In the genomic region with DNA sequence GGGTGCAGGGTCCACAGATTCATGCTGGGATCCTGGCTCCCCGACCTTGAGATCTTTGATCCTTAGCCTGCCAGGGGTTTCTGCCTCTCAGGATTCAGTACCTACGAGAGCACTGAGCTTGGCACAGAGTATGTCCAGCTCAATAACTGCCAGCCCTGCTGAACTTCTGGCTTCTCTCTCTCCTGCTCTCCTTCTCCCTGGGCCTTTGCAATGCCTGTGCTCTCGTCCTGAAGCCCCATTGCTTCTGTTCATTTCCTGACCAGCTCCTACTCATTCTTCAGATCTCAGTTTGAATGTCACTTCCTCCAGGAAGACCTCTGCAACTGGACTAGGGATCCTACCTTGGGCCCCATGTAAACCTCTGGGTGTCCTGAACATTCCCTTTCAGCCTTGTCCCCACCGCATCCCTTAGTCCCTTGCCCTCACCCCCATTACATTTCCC, we compare ENCODE assay signal across 12 cellular contexts.
DNase-seq lines count a peak whose midpoint lies in the region; ATAC-seq, FAIRE-seq and TF ChIP-seq lines count a peak whose summit lies in the region.
"Had no signal": no experiment of that assay in that cellular context is flagged by ENCODE, and none has a peak within 500 bp of the region (broad histone marks: within the 10 kb centered on the region; RNA-seq: fewer than 3 reads in every experiment).

No MANE protein-coding gene starts in this region.

- H3K36me3 ChIP-seq in H1 (ENCODE audit: control insufficient read depth in 2 of 4, insufficient read depth in 4 of 4, low read length in 3 of 4) (no peaks in the 10 kb centered on the region), neural progenitor cell (no peaks in the 10 kb centered on the region), urinary bladder (ENCODE audit: insufficient read depth) (no peaks in the 10 kb centered on the region)

- H4K20me1 ChIP-seq in H1 (replicated peaks in 1 of 2; ENCODE audit: control insufficient read depth in 1 of 2, insufficient read depth in 2 of 2, low read length in 2 of 2) (no peaks in the 10 kb centered on the region), neural progenitor cell (ENCODE audit: low read depth) (no peaks in the 10 kb centered on the region)

- H3K27me3 Mint-ChIP-seq in neural progenitor cell (ENCODE audit: insufficient read depth, low read depth): peaks cover 17% of the 10 kb centered on the region
- peaks cover 2 to 4% (median 2%) of the 10 kb centered on the region in 3 donors for H3K27me3 Mint-ChIP-seq in immature natural killer cell (ENCODE audit: low read depth in 3 of 3)

- H2BK20ac ChIP-seq in H1 (ENCODE audit: low read length): no peak overlapping the region

- H3K23ac ChIP-seq in H1 (ENCODE audit: insufficient read length): no peak overlapping the region

- TF ChIP-seq CTCF in H1 (IDR thresholded peaks at IDR 0.05; ENCODE audit: control extremely low read depth in 1 of 3, insufficient read depth in 1 of 3, low read depth in 1 of 3, low read length in 3 of 3) (no peak), neural progenitor cell (IDR thresholded peaks at IDR 0.05) (no peak)

- no peaks in the 10 kb centered on the region for H3K9me3 ChIP-seq in H1 (ENCODE audit: insufficient read depth in 2 of 2, low read depth in 1 of 2, low read length in 1 of 2)
- H3K9me3 ChIP-seq in neural progenitor cell (ENCODE audit: low read depth): no peaks in the 10 kb centered on the region

- H2BK15ac ChIP-seq in H1 (ENCODE audit: low read length): no peak overlapping the region

- H2BK120ac ChIP-seq in H1 (replicated peaks; ENCODE audit: low read depth, low read length): no peak overlapping the region

- peak overlapping the region; percentile 5; the same call in 1 of the 2 replicates for H2BK12ac ChIP-seq in H1 (ENCODE audit: low read depth, low read length)

- TF ChIP-seq RAD21 in H1 (IDR thresholded peaks at IDR 0.05 in 1 of 2, conservative IDR thresholded peaks at IDR 0.05 in 1 of 2; ENCODE audit: low read depth in 2 of 2, low read length in 2 of 2): no peak

- H4K91ac ChIP-seq in H1 (replicated peaks; ENCODE audit: insufficient read length, low read length): no peak overlapping the region

- H3K79me2 ChIP-seq in H1 (ENCODE audit: control insufficient read depth in 1 of 2, insufficient read depth in 2 of 2, low read length in 2 of 2) (no peaks in the 10 kb centered on the region), neural progenitor cell (ENCODE audit: low read depth) (no peaks in the 10 kb centered on the region)

- H3K9me3 Mint-ChIP-seq in neural progenitor cell (no peaks in the 10 kb centered on the region), immature natural killer cell (no peaks in the 10 kb centered on the region)
- H3K9me3 Mint-ChIP-seq: stimulated activated naive B cell treated with anti-CD40 and anti-IgM and Interleukin-4, amounts not matched to agents 10 μg/mL and 1 μg/mL and 100 μg/mL, for 72 hours had no signal

- TF ChIP-seq POLR2A in H1 (IDR thresholded peaks at IDR 0.05; ENCODE audit: control extremely low read depth in 1 of 2, low read depth in 2 of 2, low read length in 2 of 2): no peak

- no peaks in the 10 kb centered on the region for H3K23me2 ChIP-seq in H1 (ENCODE audit: low read depth, low read length)

- H3K14ac ChIP-seq in H1 (ENCODE audit: insufficient read length): no peak overlapping the region

- no peak for ATAC-seq in GM19035 (IDR thresholded peaks at IDR 0.05; ENCODE audit: unreplicated experiment)
- ATAC-seq: stimulated activated naive B cell treated with anti-CD40 and anti-IgM and Interleukin-4, amounts not matched to agents 10 μg/mL and 1 μg/mL and 100 μg/mL, for 72 hours had no signal

- H3K27ac ChIP-seq in H1 (ENCODE audit: low read depth, low read length): no peak overlapping the region
- H3K27ac ChIP-seq in neural progenitor cell: peak overlapping the region; percentile 66
- peak overlapping the region; percentile 38 for H3K27ac ChIP-seq in urinary bladder (ENCODE audit: low read depth)
- H3K27ac ChIP-seq: 22Rv1 had no signal

- FAIRE-seq in H1 (lab: Jason Lieb, UNC): no peak

- POLR2A ChIA-PET in H1 (lab: Charles Lee; ENCODE audit: partially characterized antibody): interaction anchor here (1.7 kb wide), 1 partner anchor 26 kb away, joined by 4 read pairs; no protein-coding TSS in a partner anchor

- no peak overlapping the region for H2BK5ac ChIP-seq in H1 (ENCODE audit: low read depth, low read length)

- DNase-seq in DMS 273 (lab: John Stamatoyannopoulos, UW; ENCODE audit: unreplicated experiment) (peak; percentile 54), DMS 273 treated with DMSO at 0.1 percent for 48 hours (lab: John Stamatoyannopoulos, UW) (no peak), H1 (ENCODE audit: low read depth in 1 of 2, low spot score in 2 of 2) (no peak), neural progenitor cell (ENCODE audit: low spot score) (no peak), immature natural killer cell (no peak), D341Med (ENCODE audit: low spot score) (no peak)
- DNase-seq: activated effector memory CD4-positive, alpha-beta T cell treated with anti-CD3 and anti-CD28 coated beads, Interleukin-2, amount 50 U/mL, for 16 hours; GDM1; stimulated activated naive B cell treated with anti-CD40 and anti-IgM and Interleukin-4, amounts not matched to agents 10 μg/mL and 1 μg/mL and 100 μg/mL, for 72 hours had no signal

- H3F3A ChIP-seq in neural progenitor cell (ENCODE audit: low read depth): peaks cover 16% of the 10 kb centered on the region

- H3K4me3 ChIP-seq in H1 (ENCODE audit: extremely low read depth in 1 of 4, insufficient read depth in 2 of 4, low read depth in 3 of 4, low read length in 4 of 4) (no peak overlapping the region), neural progenitor cell (no peak overlapping the region), urinary bladder (ENCODE audit: low read depth, low read length) (no peak overlapping the region)

- H3K9ac ChIP-seq in H1 (replicated peaks in 1 of 4; ENCODE audit: extremely low read depth in 1 of 4, low read depth in 3 of 4, low read length in 3 of 4): no peak overlapping the region
- no peak overlapping the region for H3K9ac ChIP-seq in neural progenitor cell

- H3K4me2 ChIP-seq in H1 (ENCODE audit: insufficient read depth in 1 of 2, low read depth in 2 of 2, low read length in 2 of 2) (peak overlapping the region in 1 of 2 experiments; percentile 24; a peak in 1 of 4 replicates), neural progenitor cell (peak overlapping the region; percentile 28)

- H3K18ac ChIP-seq in H1 (ENCODE audit: extremely low read depth, low read length): peak overlapping the region; percentile 13; the same call in 1 of the 2 replicates

- CTCF ChIA-PET in H1 (lab: Charles Lee; ENCODE audit: partially characterized antibody): interaction anchor here (1.0 to 3.2 kb wide), 4 partner anchors 23 to 48 kb away, joined by 3 to 17 read pairs (median 7); no protein-coding TSS in a partner anchor

- H3K56ac ChIP-seq in H1 (replicated peaks; ENCODE audit: insufficient read length, low read depth, low read length): no peak overlapping the region

- H3K4me3 Mint-ChIP-seq in neural progenitor cell (peak overlapping the region; percentile 3), immature natural killer cell (no peak overlapping the region)
- H3K4me3 Mint-ChIP-seq: stimulated activated naive B cell treated with anti-CD40 and anti-IgM and Interleukin-4, amounts not matched to agents 10 μg/mL and 1 μg/mL and 100 μg/mL, for 72 hours had no signal

- H3K4me1 ChIP-seq in H1 (replicated peaks in 1 of 4; ENCODE audit: control insufficient read depth in 3 of 4, insufficient read depth in 4 of 4, low read length in 3 of 4): peaks cover 0 to 12% (median 10%) of the 10 kb centered on the region in 4 experiments; a peak in 5 of 7 replicates
- peaks cover 36% of the 10 kb centered on the region for H3K4me1 ChIP-seq in neural progenitor cell
- no peaks in the 10 kb centered on the region for H3K4me1 ChIP-seq in urinary bladder (ENCODE audit: insufficient read depth)

- H2AK5ac ChIP-seq in H1 (ENCODE audit: low read depth, low read length): no peak overlapping the region

- 91% methylated on average over 4 of the region's 4 CpGs; no CpG with 5 or more reads in 1 of the 2 experiments for WGBS in H1 (ENCODE audit: extremely low coverage in 1 of 2, insufficient coverage in 1 of 2, insufficient read length in 1 of 2, insufficient replicate concordance in 2 of 2, low coverage in 1 of 2, low lambda C conversion rate in 2 of 2, missing lambda C conversion rate in 1 of 2), 2 experiments
- 38% methylated on average over 4 of the region's 4 CpGs for WGBS in urinary bladder

- no peaks in the 10 kb centered on the region; the same call in 1 of the 2 replicates for H3K79me1 ChIP-seq in H1 (ENCODE audit: low read depth, low read length)

- H4K8ac ChIP-seq in H1 (ENCODE audit: extremely low read depth, insufficient read depth, low read length): no peak overlapping the region

- H3K4ac ChIP-seq in H1 (replicated peaks; ENCODE audit: insufficient read length, low read depth, low read length): no peak overlapping the region

- H3K27me3 ChIP-seq in H1 (replicated peaks in 1 of 4; ENCODE audit: control insufficient read depth in 3 of 4, extremely low read depth in 1 of 4, insufficient read depth in 3 of 4, low read length in 3 of 4): peaks cover 0 to 2% (median 0%) of the 10 kb centered on the region in 4 experiments; a peak in 1 of 7 replicates
- H3K27me3 ChIP-seq in neural progenitor cell: no peaks in the 10 kb centered on the region

- H3K36me3 Mint-ChIP-seq in neural progenitor cell (no peaks in the 10 kb centered on the region), immature natural killer cell (peaks cover 0 to 3% (median 0%) of the 10 kb centered on the region in 3 donors)
- H3K36me3 Mint-ChIP-seq: stimulated activated naive B cell treated with anti-CD40 and anti-IgM and Interleukin-4, amounts not matched to agents 10 μg/mL and 1 μg/mL and 100 μg/mL, for 72 hours had no signal

- peaks cover 35% of the 10 kb centered on the region for H3K4me1 Mint-ChIP-seq in neural progenitor cell
- no peaks in the 10 kb centered on the region for H3K4me1 Mint-ChIP-seq in immature natural killer cell

- TF ChIP-seq EP300 in H1 (IDR thresholded peaks at IDR 0.05; ENCODE audit: borderline replicate concordance in 1 of 2, low read depth in 2 of 2, low read length in 2 of 2): no peak

- peak overlapping the region; percentile 93 for H3K27ac Mint-ChIP-seq in neural progenitor cell
- H3K27ac Mint-ChIP-seq in immature natural killer cell: no peak overlapping the region
- H3K27ac Mint-ChIP-seq: stimulated activated naive B cell treated with anti-CD40 and anti-IgM and Interleukin-4, amounts not matched to agents 10 μg/mL and 1 μg/mL and 100 μg/mL, for 72 hours had no signal

- H4K5ac ChIP-seq in H1 (ENCODE audit: insufficient read length, low read depth, low read length): no peak overlapping the region

- H2AFZ ChIP-seq in H1 (ENCODE audit: low read length) (0 out of 2 replicates have a peak overlapping the region, but pooled peaks have one; percentile 6), neural progenitor cell (replicated peaks) (no peak overlapping the region)

TF ChIP-seq in H1, 55 proteins besides CTCF, POLR2A, EP300 and RAD21 (continues in another document):
- no peak for TF ChIP-seq RFX5 (IDR thresholded peaks at IDR 0.05; ENCODE audit: borderline replicate concordance, low read depth, low read length)
